Comparison of ENCODE assay signal across 7 cellular contexts in genomic region chr6:16511048-16511660, GRCh38.
A peak's percentile ranks its signal among the peaks of the same experiment; 100 is the strongest.
DNase-seq lines count a peak whose midpoint lies in the region; ATAC-seq and TF ChIP-seq lines count a peak whose summit lies in the region.

No MANE protein-coding gene starts in this region.

- H2BK120ac ChIP-seq in IMR-90 (ENCODE audit: low read depth, low read length) = no peak overlapping the region

- POLR2A ChIA-PET in IMR-90 (lab: Charles Lee; ENCODE audit: unreplicated experiment) = no interaction called here

- H3K79me1 ChIP-seq in IMR-90 (ENCODE audit: low read depth in 1 of 2, low read length in 2 of 2) = peaks cover 3 to 25% of the 10 kb centered on the region in 2 experiments

- H3K18ac ChIP-seq in IMR-90 (ENCODE audit: low read depth, low read length) = no peak overlapping the region

- dilution Hi-C loops in IMR-90 (cut with HindIII; ENCODE audit: low sequenced_read_pairs, unreplicated experiment) = no loop called here

- H2AK5ac ChIP-seq in IMR-90 (ENCODE audit: low read depth, low read length) = no peak overlapping the region

- H3K36me3 ChIP-seq in IMR-90 (ENCODE audit: control insufficient read depth, insufficient read depth, low read length) (peaks cover 7% of the 10 kb centered on the region; the same call in 1 of the 2 replicates), psoas muscle (ENCODE audit: insufficient read depth in 1 of 2, low read depth in 1 of 2) (no peaks in the 10 kb centered on the region)

- H3K4me3 ChIP-seq in IMR-90 (ENCODE audit: insufficient read depth, low read depth, low read length) = no peak overlapping the region
- no peak overlapping the region for H3K4me3 ChIP-seq in WI38 (ENCODE audit: low read depth, low read length)
- no peak overlapping the region for H3K4me3 ChIP-seq in fibroblast of villous mesenchyme (ENCODE audit: low read depth, low read length)
- H3K4me3 ChIP-seq in psoas muscle = no peak overlapping the region

- in situ Hi-C loops in IMR-90 (cut with MboI; ENCODE audit: low sequenced_read_pairs) = loop anchor here (5.0 to 10.0 kb wide), 3 partner anchors 174 to 574 kb away; partner anchors contain the start of gene ATXN1

- H3K9me3 ChIP-seq in IMR-90 (ENCODE audit: control insufficient read depth, insufficient read depth, low read length) (no peaks in the 10 kb centered on the region), psoas muscle (no peaks in the 10 kb centered on the region)

- H2AK9ac ChIP-seq in IMR-90 (replicated peaks; ENCODE audit: low read depth, low read length, poor library complexity) = no peak overlapping the region

- no peak overlapping the region for H3K27ac ChIP-seq in IMR-90 (ENCODE audit: insufficient read depth, low read length)
- no peak overlapping the region for H3K27ac ChIP-seq in psoas muscle

- no peak overlapping the region for H4K5ac ChIP-seq in IMR-90 (ENCODE audit: low read depth, low read length)

- H3K14ac ChIP-seq in IMR-90 (replicated peaks; ENCODE audit: low read depth, low read length) = no peak overlapping the region

- TF ChIP-seq RAD21 in IMR-90 (IDR thresholded peaks at IDR 0.05; ENCODE audit: low read length) = peak; percentile 61

- no peak overlapping the region for H2BK20ac ChIP-seq in IMR-90 (ENCODE audit: low read depth, low read length)

- no peak overlapping the region for H3K23ac ChIP-seq in IMR-90 (ENCODE audit: low read depth, low read length)

- no peak overlapping the region for H3K4ac ChIP-seq in IMR-90 (ENCODE audit: low read depth, low read length)

- no peak overlapping the region for H4K8ac ChIP-seq in IMR-90 (ENCODE audit: low read depth in 2 of 2, low read length in 2 of 2)

- TF ChIP-seq CTCF in IMR-90 (conservative IDR thresholded peaks at IDR 0.05; ENCODE audit: low read depth, low read length) = peak; percentile 59
- peak; percentile 77 for TF ChIP-seq CTCF in WI38 (IDR thresholded peaks at IDR 0.05; ENCODE audit: low read depth, low read length)
- peak; percentile 67 for TF ChIP-seq CTCF in fibroblast of villous mesenchyme (IDR thresholded peaks at IDR 0.05; ENCODE audit: insufficient read depth, low read depth, low read length)
- TF ChIP-seq CTCF in psoas muscle (IDR thresholded peaks at IDR 0.05) = peak; percentile 58

- H3K56ac ChIP-seq in IMR-90 (ENCODE audit: extremely low read depth, insufficient read depth, low read length) = no peak overlapping the region

- H4K91ac ChIP-seq in IMR-90 (ENCODE audit: insufficient read depth, low read depth, low read length) = no peak overlapping the region

- H3K4me1 ChIP-seq in IMR-90 (ENCODE audit: control insufficient read depth, insufficient read depth, low read length) = peaks cover 5% of the 10 kb centered on the region; the same call in 1 of the 2 replicates
- peaks cover 41% of the 10 kb centered on the region for H3K4me1 ChIP-seq in psoas muscle

- no peak overlapping the region for H2AFZ ChIP-seq in IMR-90 (replicated peaks; ENCODE audit: low read length, poor library complexity)

- no peak for TF ChIP-seq POLR2A in IMR-90 (IDR thresholded peaks at IDR 0.05; ENCODE audit: low read depth, low read length)

- H2BK15ac ChIP-seq in IMR-90 (ENCODE audit: low read depth, low read length) = no peak overlapping the region

- BruUV-seq in IMR-90 (replicated peaks; lab: Mats Ljungman, UMichigan) = no TSS peak

- H4K20me1 ChIP-seq in IMR-90 (ENCODE audit: insufficient read depth, low read length) = peaks cover 6% of the 10 kb centered on the region; the same call in 1 of the 2 replicates

- intact Hi-C loops in IMR-90 (cut with micrococcal nuclease) (loop anchor here (5.0 to 10.0 kb wide), 4 partner anchors 79 to 454 kb away; no protein-coding TSS in a partner anchor), psoas muscle (cut with DNase I) (loop anchor here (5.0 kb wide), 2 partner anchors 251 to 261 kb away; partner anchors contain the start of gene ATXN1 (in 1 of the 2))

- CTCF ChIA-PET in IMR-90 (lab: Yijun Ruan, JAX) = interaction anchor here (0.6 to 2.8 kb wide), 14 partner anchors 16 to 503 kb away, joined by 3 to 14 read pairs (median 3); partner anchors contain the start of gene ATXN1

- peak; percentile 61 for DNase-seq in EH (ENCODE audit: low read depth)
- DNase-seq in IMR-90 = peak; percentile 48
- DNase-seq in fibroblast of villous mesenchyme (ENCODE audit: low read depth) = peak; percentile 56
- DNase-seq in psoas muscle = no peak

- peak; percentile 59 for ATAC-seq in IMR-90 (ENCODE audit: low read depth)
- ATAC-seq in psoas muscle = peak; percentile 51 to 70 (median 62)
- no peak for ATAC-seq in HG02763 (IDR thresholded peaks at IDR 0.05; ENCODE audit: unreplicated experiment)
- ATAC-seq in HG03175 (IDR thresholded peaks at IDR 0.05; ENCODE audit: unreplicated experiment) = no peak

- WGBS in IMR-90 (ENCODE audit: extremely low coverage in 2 of 2, insufficient read length in 1 of 2), 2 experiments = 100% methylated on average over 1 of the region's 4 CpGs; no CpG with 5 or more reads in 1 of the 2 experiments
- WGBS in psoas muscle, 3 donors = 70 to 75% (median 74%) methylated on average over 4 of the region's 4 CpGs

- no peak overlapping the region for H2BK5ac ChIP-seq in IMR-90 (ENCODE audit: low read depth, low read length, poor library complexity, severe bottlenecking)

- H3K4me2 ChIP-seq in IMR-90 (ENCODE audit: low read depth, low read length) = no peak overlapping the region

- H3K27me3 ChIP-seq in IMR-90 (ENCODE audit: control insufficient read depth, insufficient read depth, low read length) (no peaks in the 10 kb centered on the region), psoas muscle (ENCODE audit: insufficient read depth in 3 of 3, low read length in 2 of 3) (no peaks in the 10 kb centered on the region)

- no peak overlapping the region for H3K9ac ChIP-seq in IMR-90 (ENCODE audit: low read depth, low read length)

- H3K9me1 ChIP-seq in IMR-90 (ENCODE audit: insufficient read depth, low read length) = peaks cover 13% of the 10 kb centered on the region; the same call in 1 of the 2 replicates

TF ChIP-seq in IMR-90, 13 proteins besides CTCF, POLR2A, EP300 and RAD21:
- peak; percentile 69 for TF ChIP-seq SMC3 (IDR thresholded peaks at IDR 0.05; ENCODE audit: low read depth, low read length)
- TF ChIP-seq MAZ (IDR thresholded peaks at IDR 0.05; ENCODE audit: borderline replicate concordance, low read depth, low read length) = no peak
- TF ChIP-seq ELK1 (IDR thresholded peaks at IDR 0.05; ENCODE audit: borderline replicate concordance, low read depth, low read length) = no peak
- TF ChIP-seq RFX5 (IDR thresholded peaks at IDR 0.05; ENCODE audit: low read depth, low read length) = no peak

Comparison
In these comparisons a context has a peak if more than half of its experiments do, and no peak if none do; other contexts are left out.
1. DNase-seq: peak in EH (single experiment), IMR-90 (single experiment) and fibroblast of villous mesenchyme (single experiment); none in psoas muscle (0 of 2).
2. ATAC-seq: peak in IMR-90 (single experiment) and psoas muscle (4 of 4); none in HG02763 (single experiment) and HG03175 (single experiment).
3. Peak in every context shown above with its lines, with median percentiles within 50 percentile points of each other: CTCF ChIP-seq.